ENCODE assay signal across 8 cellular contexts in the genomic region with DNA sequence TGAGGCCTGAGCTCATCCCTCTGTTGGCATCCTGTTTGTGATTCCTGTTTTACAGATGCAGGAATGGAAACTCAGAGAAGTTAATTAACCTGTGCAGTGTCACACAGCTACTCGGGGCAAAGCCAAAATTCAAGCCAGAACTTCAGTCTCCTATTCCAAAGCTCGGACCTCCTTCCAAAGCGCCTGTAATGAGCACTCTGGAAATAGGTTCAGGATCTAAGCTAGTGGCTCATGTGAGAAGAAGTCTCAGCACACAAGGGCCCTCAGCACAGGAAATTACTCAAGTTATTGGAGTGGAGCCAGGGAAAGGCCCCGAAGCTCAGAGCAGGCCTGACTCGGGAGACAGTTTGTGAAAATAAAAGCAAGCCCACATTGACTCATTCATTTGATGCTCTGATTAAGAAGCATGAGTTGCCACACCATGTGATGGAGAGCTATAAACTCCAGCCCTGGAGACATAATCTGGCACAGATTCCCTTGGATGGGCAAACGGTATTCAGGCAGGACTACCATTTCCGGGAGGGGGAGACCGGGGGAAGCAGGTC. TPM values are rescaled to one million over a fixed set of nuclear protein-coding genes. Genes with fewer than 3 reads are reported as not detected.
DNase-seq lines count a peak whose midpoint lies in the region; ATAC-seq and TF ChIP-seq lines count a peak whose summit lies in the region.

No MANE protein-coding gene starts in this region.

- no peak overlapping the region for H3K4me3 Mint-ChIP-seq in activated T-cell treated with anti-CD3 and anti-CD28 coated beads, Interleukin-2, amount 50 U/mL, for 4 hours

- intact Hi-C loops in PC-3 (cut with micrococcal nuclease): loop anchor here (1.0 kb wide), 1 partner anchor 26 kb away; no protein-coding TSS in a partner anchor

- H3K36me3 ChIP-seq in PC-3 (ENCODE audit: low read depth, low read length): no peaks in the 10 kb centered on the region
- no peaks in the 10 kb centered on the region for H3K36me3 ChIP-seq in upper lobe of left lung

- H3K4me1 ChIP-seq in PC-3 (ENCODE audit: insufficient read depth, low read length) (peaks cover 68% of the 10 kb centered on the region), upper lobe of left lung (peaks cover 30 to 41% (median 35%) of the 10 kb centered on the region in 4 donors)

- TSS peak; percentile 90 for BruUV-seq in PC-3 (replicated peaks; lab: Mats Ljungman, UMichigan)

- H3K27me3 ChIP-seq in PC-3 (ENCODE audit: low read length): no peaks in the 10 kb centered on the region
- H3K27me3 ChIP-seq in upper lobe of left lung: no peaks in the 10 kb centered on the region

- H3K9me2 ChIP-seq in PC-3 (replicated peaks; ENCODE audit: low read length): no peaks in the 10 kb centered on the region

- DNase-seq in PC-3: peak; percentile 97
- peak; percentile 55 for DNase-seq in activated T-cell treated with anti-CD3 and anti-CD28 coated beads, Interleukin-2, amount 50 U/mL, for 4 hours
- peak; percentile 99 for DNase-seq in fibroblast of the aortic adventitia (ENCODE audit: low read depth)
- DNase-seq in pons (ENCODE audit: low spot score): peak; percentile 84
- DNase-seq in upper lobe of left lung: peak in 1 of 2 donors; percentile 90
- DNase-seq in HEK293T (ENCODE audit: extremely low spot score): no peak

- H3K9me3 ChIP-seq in PC-3 (ENCODE audit: low read length): no peaks in the 10 kb centered on the region
- H3K9me3 ChIP-seq in upper lobe of left lung: no peaks in the 10 kb centered on the region

- H3K9me3 Mint-ChIP-seq in activated T-cell treated with anti-CD3 and anti-CD28 coated beads, Interleukin-2, amount 50 U/mL, for 4 hours: no peaks in the 10 kb centered on the region

- no peaks in the 10 kb centered on the region for H4K20me1 ChIP-seq in PC-3 (ENCODE audit: low read length)

- no peaks in the 10 kb centered on the region for H3K36me3 Mint-ChIP-seq in activated T-cell treated with anti-CD3 and anti-CD28 coated beads, Interleukin-2, amount 50 U/mL, for 4 hours (ENCODE audit: insufficient read depth)

- WGBS in upper lobe of left lung, 2 donors: 13 to 14% methylated on average over 8 of the region's 8 CpGs

- H3K27ac ChIP-seq in PC-3 (ENCODE audit: low read length) (peak overlapping the region; percentile 88), upper lobe of left lung (peak overlapping the region; percentile 69 to 84 (median 74))

- no peaks in the 10 kb centered on the region for H3K27me3 Mint-ChIP-seq in activated T-cell treated with anti-CD3 and anti-CD28 coated beads, Interleukin-2, amount 50 U/mL, for 4 hours (ENCODE audit: low read depth)

- no peaks in the 10 kb centered on the region for H3K79me2 ChIP-seq in PC-3 (ENCODE audit: low read length)

- TF ChIP-seq POLR2A in upper lobe of left lung (IDR thresholded peaks at IDR 0.05): no peak

- peak overlapping the region; percentile 43 for H3K4me2 ChIP-seq in PC-3 (ENCODE audit: low read length)

- TF ChIP-seq CTCF in PC-3 (conservative IDR thresholded peaks at IDR 0.05; ENCODE audit: low read depth, low read length) (no peak), fibroblast of the aortic adventitia (IDR thresholded peaks at IDR 0.05; ENCODE audit: insufficient read depth, low read length) (no peak), upper lobe of left lung (IDR thresholded peaks at IDR 0.05) (no peak)

- ATAC-seq in GM18511 (IDR thresholded peaks at IDR 0.05; ENCODE audit: unreplicated experiment): peak; percentile 95
- ATAC-seq in HG03095 (IDR thresholded peaks at IDR 0.05; ENCODE audit: unreplicated experiment): peak; percentile 89
- peak; percentile 77 for ATAC-seq in PC-3
- ATAC-seq in activated T-cell treated with anti-CD3 and anti-CD28 coated beads, Interleukin-2, amount 50 U/mL, for 4 hours: peak; percentile 99 to 100
- ATAC-seq in upper lobe of left lung (ENCODE audit: low FRiP score in 2 of 2): peak; percentile 85 to 92

- peak in 2 of 4 donors; percentile 9 to 96 for TF ChIP-seq EP300 in upper lobe of left lung (IDR thresholded peaks at IDR 0.05)

- POLR2A ChIA-PET in PC-3 (lab: Charles Lee; ENCODE audit: unreplicated experiment): interaction anchor here (0.6 kb wide), 2 partner anchors 16 to 52 kb away, joined by 3 read pairs; no protein-coding TSS in a partner anchor
- POLR2A ChIA-PET in HEK293T (lab: Yijun Ruan, JAX): interaction anchor here (1.0 to 1.3 kb wide), 5 partner anchors 28 to 413 kb away, joined by 3 to 4 read pairs (median 4); a partner anchor contains a TSS

- H2AFZ ChIP-seq in PC-3 (ENCODE audit: low read length): no peak overlapping the region

- peaks cover 38% of the 10 kb centered on the region for H3K4me1 Mint-ChIP-seq in activated T-cell treated with anti-CD3 and anti-CD28 coated beads, Interleukin-2, amount 50 U/mL, for 4 hours (ENCODE audit: low read depth)

- peak overlapping the region; percentile 52 for H3K9ac ChIP-seq in PC-3 (ENCODE audit: low read length)

- H3K4me3 ChIP-seq in PC-3 (ENCODE audit: low read length): no peak overlapping the region
- no peak overlapping the region for H3K4me3 ChIP-seq in fibroblast of the aortic adventitia (ENCODE audit: low read depth, low read length)
- no peak overlapping the region for H3K4me3 ChIP-seq in upper lobe of left lung

- CTCF ChIA-PET in PC-3 (lab: Charles Lee) (interaction anchor here (0.6 to 1.2 kb wide), 3 partner anchors 33 to 54 kb away, joined by 3 to 5 read pairs (median 3); no protein-coding TSS in a partner anchor), HEK293T (lab: Yijun Ruan, JAX) (interaction anchor here (0.7 to 1.4 kb wide), 2 partner anchors 11 to 186 kb away, joined by 3 to 4 read pairs; no protein-coding TSS in a partner anchor)

- peaks cover 2% of the 10 kb centered on the region for H3F3A ChIP-seq in PC-3 (ENCODE audit: low read length, unreplicated experiment)

TF ChIP-seq in HEK293T, 16 proteins besides CTCF, POLR2A, EP300 and RAD21:
- no peak for TF ChIP-seq HDGF (IDR thresholded peaks at IDR 0.05; ENCODE audit: borderline replicate concordance)
- TF ChIP-seq ELF4 (IDR thresholded peaks at IDR 0.05): no peak
- no peak for TF ChIP-seq ZNF384 (IDR thresholded peaks at IDR 0.05)
- no peak for TF ChIP-seq SP1 (IDR thresholded peaks at IDR 0.05)
- TF ChIP-seq ARNT (IDR thresholded peaks at IDR 0.05): no peak
- TF ChIP-seq FOXK2 (IDR thresholded peaks at IDR 0.05): no peak
- TF ChIP-seq, protein P1, sequence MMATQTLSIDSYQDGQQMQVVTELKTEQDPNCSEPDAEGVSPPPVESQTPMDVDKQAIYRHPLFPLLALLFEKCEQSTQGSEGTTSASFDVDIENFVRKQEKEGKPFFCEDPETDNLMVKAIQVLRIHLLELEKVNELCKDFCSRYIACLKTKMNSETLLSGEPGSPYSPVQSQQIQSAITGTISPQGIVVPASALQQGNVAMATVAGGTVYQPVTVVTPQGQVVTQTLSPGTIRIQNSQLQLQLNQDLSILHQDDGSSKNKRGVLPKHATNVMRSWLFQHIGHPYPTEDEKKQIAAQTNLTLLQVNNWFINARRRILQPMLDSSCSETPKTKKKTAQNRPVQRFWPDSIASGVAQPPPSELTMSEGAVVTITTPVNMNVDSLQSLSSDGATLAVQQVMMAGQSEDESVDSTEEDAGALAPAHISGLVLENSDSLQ (IDR thresholded peaks at IDR 0.05): no peak
- no peak for TF ChIP-seq CTBP1 (IDR thresholded peaks at IDR 0.05; ENCODE audit: borderline replicate concordance)
- no peak for TF ChIP-seq NFRKB (IDR thresholded peaks at IDR 0.05)
- TF ChIP-seq FOXM1 (IDR thresholded peaks at IDR 0.05; ENCODE audit: borderline replicate concordance): no peak
- TF ChIP-seq FOXA1 (IDR thresholded peaks at IDR 0.05): no peak

RNA-seq across cellular contexts. Expression of a gene that starts 50.6 kb away (rescaled TPM):
- total RNA-seq in PC-3 (2014; rRNA removed) (4.8 and 5.0 TPM in 2 replicates), fibroblast of the aortic adventitia (ENCODE audit: low replicate concordance) (28.1 and 30.4 TPM in 2 replicates), upper lobe of left lung (10 to 100 TPM; 34.0 to 87.0 (median 54.0) TPM)
- total RNA-seq in activated T-cell treated with anti-CD3 and anti-CD28 coated beads, Interleukin-2, amount 50 U/mL, for 4 hours: 10 to 100 TPM; 30.3 to 35.2 (median 33.7) TPM
